In genomic region chrX:116009871-116010710, GRCh38 we compare ENCODE assay signal across 1 cellular context.
TF ChIP-seq lines count a peak whose summit lies in the region.

No MANE protein-coding gene starts in this region.

TF ChIP-seq in SK-N-SH treated with all-trans-retinoic acid at 6 μM for 48 hours, 23 proteins besides CTCF, POLR2A, EP300 and RAD21 (continued from another document):
- TF ChIP-seq POU6F1 (CRISPR knock-in tag; IDR thresholded peaks at IDR 0.05; ENCODE audit: borderline replicate concordance, low read depth) (no peak), BACH2 (CRISPR knock-in tag; IDR thresholded peaks at IDR 0.05; ENCODE audit: borderline replicate concordance) (no peak)
